ENCODE assay signal across 20 cellular contexts in genomic region chr16:15783985-15784384, GRCh38.
A peak's percentile ranks its signal among the peaks of the same experiment; 100 is the strongest.
DNase-seq lines count a peak whose midpoint lies in the region; FAIRE-seq and TF ChIP-seq lines count a peak whose summit lies in the region.
"Had no signal": no experiment of that assay in that cellular context is flagged by ENCODE, and none has a peak within 500 bp of the region (broad histone marks: within the 10 kb centered on the region; RNA-seq: fewer than 3 reads in every experiment).

No MANE protein-coding gene starts in this region.

- H3K4me2 ChIP-seq in neural progenitor cell = no peak overlapping the region
- H3K4me2 ChIP-seq: BLaER1 treated with 17β-estradiol and CSF1 and Interleukin-3, amounts not matched to agents 10 nM and 100 nM; GM23338 had no signal

- H3F3A ChIP-seq in neural progenitor cell (ENCODE audit: low read depth) = no peaks in the 10 kb centered on the region

- intact Hi-C loops in esophagus muscularis mucosa (cut with DNase I) (no loop called here), sigmoid colon (cut with DNase I) (no loop called here), transverse colon (cut with DNase I; ENCODE audit: low total_unique reads) (no loop called here), stomach (cut with DNase I; ENCODE audit: low total_unique reads) (no loop called here)

- H3K27me3 Mint-ChIP-seq in neural progenitor cell (ENCODE audit: insufficient read depth, low read depth) = peaks cover 9% of the 10 kb centered on the region
- H3K27me3 Mint-ChIP-seq: B cell had no signal

- H3K27ac ChIP-seq in esophagus muscularis mucosa (replicated peaks in 1 of 4) = peak overlapping the region; percentile 71 to 77 (median 76)
- no peak overlapping the region for H3K27ac ChIP-seq in neural progenitor cell
- H3K27ac ChIP-seq in sigmoid colon = peak overlapping the region; percentile 67 to 98 (median 84)
- peak overlapping the region in 3 of 4 donors; percentile 48 to 74 (median 50) for H3K27ac ChIP-seq in transverse colon
- peak overlapping the region in 2 of 5 donors; percentile 8 to 9 for H3K27ac ChIP-seq in stomach
- H3K27ac ChIP-seq in effector memory CD4-positive, alpha-beta T cell (ENCODE audit: insufficient read depth, low read length, poor library complexity, severe bottlenecking) = no peak overlapping the region
- H3K27ac ChIP-seq: BLaER1 treated with 17β-estradiol and CSF1 and Interleukin-3, amounts not matched to agents 10 nM and 100 nM had no signal

- no peaks in the 10 kb centered on the region for H3K27me3 ChIP-seq in esophagus muscularis mucosa
- H3K27me3 ChIP-seq in neural progenitor cell = no peaks in the 10 kb centered on the region
- no peaks in the 10 kb centered on the region for H3K27me3 ChIP-seq in sigmoid colon
- no peaks in the 10 kb centered on the region for H3K27me3 ChIP-seq in transverse colon
- H3K27me3 ChIP-seq in stomach = no peaks in the 10 kb centered on the region
- H3K27me3 ChIP-seq in effector memory CD4-positive, alpha-beta T cell (replicated peaks; ENCODE audit: control insufficient read depth, insufficient read depth, low read length, poor library complexity, severe bottlenecking) = no peaks in the 10 kb centered on the region
- H3K27me3 ChIP-seq: BLaER1 treated with 17β-estradiol and CSF1 and Interleukin-3, amounts not matched to agents 10 nM and 100 nM had no signal

- no peak for FAIRE-seq in GM12892 (lab: Jason Lieb, UNC)
- FAIRE-seq: G401.6, GM12891, GM18507, HTR-8/SVneo had no signal

- H3K9me3 Mint-ChIP-seq in neural progenitor cell = no peaks in the 10 kb centered on the region
- H3K9me3 Mint-ChIP-seq: CD8-positive, alpha-beta T cell; HFFc6; IgD-negative memory B cell had no signal

- no peak for DNase-seq in esophagus muscularis mucosa (ENCODE audit: extremely low spot score)
- DNase-seq in neural progenitor cell (ENCODE audit: low spot score) = no peak
- no peak for DNase-seq in sigmoid colon
- no peak for DNase-seq in transverse colon
- DNase-seq in stomach = no peak
- no peak for DNase-seq in effector memory CD4-positive, alpha-beta T cell
- no peak for DNase-seq in GM12892 (ENCODE audit: insufficient read length)
- DNase-seq: Calu3; CD8-positive, alpha-beta T cell; DMS53; H7; HFFc6 had no signal

- in situ Hi-C loops in transverse colon (cut with MboI; ENCODE audit: low pct_ligation_motif_present in 1 of 4, low pct_unique_long_range_greater_than_20kb in 1 of 4, low sequenced_read_pairs in 3 of 4) = no loop called here

- no peak for TF ChIP-seq EP300 in esophagus muscularis mucosa (IDR thresholded peaks at IDR 0.05)
- no peak for TF ChIP-seq EP300 in sigmoid colon (IDR thresholded peaks at IDR 0.05)
- no peak for TF ChIP-seq EP300 in transverse colon (IDR thresholded peaks at IDR 0.05; ENCODE audit: low read depth)
- no peak for TF ChIP-seq EP300 in stomach (IDR thresholded peaks at IDR 0.05)

- 100% methylated on average over 1 of the region's 10 CpGs for WGBS in esophagus muscularis mucosa
- WGBS in sigmoid colon, 2 donors = 97 to 98% methylated on average over 10 of the region's 10 CpGs
- WGBS in transverse colon (ENCODE audit: low coverage in 1 of 2), 2 donors = 93 to 100% methylated on average over 1 to 10 of the region's 10 CpGs
- 84 to 96% (median 93%) methylated on average over 8 to 10 of the region's 10 CpGs for WGBS in stomach, 5 donors

- TF ChIP-seq POLR2A in esophagus muscularis mucosa (IDR thresholded peaks at IDR 0.05; ENCODE audit: low read depth) (no peak), sigmoid colon (IDR thresholded peaks at IDR 0.05) (no peak), transverse colon (IDR thresholded peaks at IDR 0.05) (no peak), stomach (IDR thresholded peaks at IDR 0.05) (no peak), GM12892 (IDR thresholded peaks at IDR 0.05; ENCODE audit: low read depth, low read length) (no peak)

- no peaks in the 10 kb centered on the region for H3K79me2 ChIP-seq in neural progenitor cell (ENCODE audit: low read depth)

- peak overlapping the region; percentile 13 for H3K4me3 Mint-ChIP-seq in neural progenitor cell
- H3K4me3 Mint-ChIP-seq: B cell; CD8-positive, alpha-beta T cell; GM23338; HFFc6; IgD-negative memory B cell had no signal

- no peak overlapping the region for H3K9ac ChIP-seq in neural progenitor cell
- H3K9ac ChIP-seq: BLaER1 treated with 17β-estradiol and CSF1 and Interleukin-3, amounts not matched to agents 10 nM and 100 nM had no signal

- H3K27ac Mint-ChIP-seq in neural progenitor cell = no peak overlapping the region
- H3K27ac Mint-ChIP-seq: B cell; CD8-positive, alpha-beta T cell; GM23338; HFFc6 had no signal

- H2AFZ ChIP-seq in neural progenitor cell (replicated peaks) = no peak overlapping the region

- H3K9me3 ChIP-seq in esophagus muscularis mucosa = no peaks in the 10 kb centered on the region
- no peaks in the 10 kb centered on the region for H3K9me3 ChIP-seq in neural progenitor cell (ENCODE audit: low read depth)
- peaks cover 0 to 3% (median 0%) of the 10 kb centered on the region in 4 donors for H3K9me3 ChIP-seq in sigmoid colon
- H3K9me3 ChIP-seq in transverse colon = no peaks in the 10 kb centered on the region
- H3K9me3 ChIP-seq in stomach = no peaks in the 10 kb centered on the region
- no peaks in the 10 kb centered on the region for H3K9me3 ChIP-seq in effector memory CD4-positive, alpha-beta T cell (ENCODE audit: control insufficient read depth, low read length)
- H3K9me3 ChIP-seq: BLaER1 treated with 17β-estradiol and CSF1 and Interleukin-3, amounts not matched to agents 10 nM and 100 nM had no signal

- no peaks in the 10 kb centered on the region for H3K36me3 Mint-ChIP-seq in neural progenitor cell
- H3K36me3 Mint-ChIP-seq: CD8-positive, alpha-beta T cell had no signal

- no peak for TF ChIP-seq CTCF in esophagus muscularis mucosa (IDR thresholded peaks at IDR 0.05)
- no peak for TF ChIP-seq CTCF in neural progenitor cell (IDR thresholded peaks at IDR 0.05)
- no peak for TF ChIP-seq CTCF in sigmoid colon (IDR thresholded peaks at IDR 0.05)
- TF ChIP-seq CTCF in transverse colon (IDR thresholded peaks at IDR 0.05) = no peak
- no peak for TF ChIP-seq CTCF in stomach (IDR thresholded peaks at IDR 0.05)

- H3K36me3 ChIP-seq in esophagus muscularis mucosa = peaks cover 0 to 85% (median 73%) of the 10 kb centered on the region in 4 donors
- H3K36me3 ChIP-seq in neural progenitor cell = no peaks in the 10 kb centered on the region
- H3K36me3 ChIP-seq in sigmoid colon = peaks cover 42 to 93% (median 73%) of the 10 kb centered on the region in 4 donors
- H3K36me3 ChIP-seq in transverse colon = no peaks in the 10 kb centered on the region
- H3K36me3 ChIP-seq in stomach = peaks cover 0 to 54% (median 13%) of the 10 kb centered on the region in 4 donors
- no peaks in the 10 kb centered on the region for H3K36me3 ChIP-seq in effector memory CD4-positive, alpha-beta T cell (ENCODE audit: control insufficient read depth, insufficient read depth, low read length)
- H3K36me3 ChIP-seq: BLaER1 treated with 17β-estradiol and CSF1 and Interleukin-3, amounts not matched to agents 10 nM and 100 nM had no signal

- peaks cover 6% of the 10 kb centered on the region for H3K4me1 Mint-ChIP-seq in neural progenitor cell
- H3K4me1 Mint-ChIP-seq: B cell, GM23338, IgD-negative memory B cell had no signal

- H3K4me3 ChIP-seq in esophagus muscularis mucosa (no peak overlapping the region), neural progenitor cell (no peak overlapping the region), sigmoid colon (no peak overlapping the region), transverse colon (no peak overlapping the region), stomach (no peak overlapping the region)
- H3K4me3 ChIP-seq in effector memory CD4-positive, alpha-beta T cell (ENCODE audit: insufficient read depth, low read depth, low read length, poor library complexity, severe bottlenecking) = no peak overlapping the region
- H3K4me3 ChIP-seq: BLaER1 treated with 17β-estradiol and CSF1 and Interleukin-3, amounts not matched to agents 10 nM and 100 nM; GM23338 had no signal

- H4K20me1 ChIP-seq in neural progenitor cell (ENCODE audit: low read depth) = no peaks in the 10 kb centered on the region
- H4K20me1 ChIP-seq: BLaER1 treated with 17β-estradiol and CSF1 and Interleukin-3, amounts not matched to agents 10 nM and 100 nM had no signal

- H3K4me1 ChIP-seq in esophagus muscularis mucosa (peaks cover 2 to 100% (median 97%) of the 10 kb centered on the region in 4 donors), neural progenitor cell (peaks cover 5% of the 10 kb centered on the region), sigmoid colon (peaks cover 0 to 98% (median 93%) of the 10 kb centered on the region in 4 donors), transverse colon (peaks cover 0 to 3% (median 1%) of the 10 kb centered on the region in 4 donors), stomach (peaks cover 0 to 16% (median 3%) of the 10 kb centered on the region in 4 donors)
- no peaks in the 10 kb centered on the region for H3K4me1 ChIP-seq in effector memory CD4-positive, alpha-beta T cell (ENCODE audit: control insufficient read depth, insufficient read depth, low read length, poor library complexity, severe bottlenecking)

Comparison
In these comparisons a context has a peak if more than half of its experiments do, and no peak if none do; other contexts are left out.
1. H3K27ac ChIP-seq: peak in esophagus muscularis mucosa (4 of 4), sigmoid colon (4 of 4) and transverse colon (3 of 4); none in neural progenitor cell (single experiment) and effector memory CD4-positive, alpha-beta T cell (single experiment).